Comparison of ENCODE assay signal across 8 cellular contexts in genomic region chr9:106120096-106120495, GRCh38.
"Had no signal": no experiment of that assay in that cellular context is flagged by ENCODE, and none has a peak within 500 bp of the region (broad histone marks: within the 10 kb centered on the region; RNA-seq: fewer than 3 reads in every experiment).

No MANE protein-coding gene starts in this region.

- FAIRE-seq: G401.6, GM12878, GM12891, GM12892, GM18507, GM19239 had no signal

- H3K4me3 ChIP-seq: GM12878 had no signal

- DNase-seq: GDM1, GF-D8 had no signal

- ATAC-seq: GM12878 had no signal
